Comparison of ENCODE assay signal across 8 cellular contexts in the genomic region with DNA sequence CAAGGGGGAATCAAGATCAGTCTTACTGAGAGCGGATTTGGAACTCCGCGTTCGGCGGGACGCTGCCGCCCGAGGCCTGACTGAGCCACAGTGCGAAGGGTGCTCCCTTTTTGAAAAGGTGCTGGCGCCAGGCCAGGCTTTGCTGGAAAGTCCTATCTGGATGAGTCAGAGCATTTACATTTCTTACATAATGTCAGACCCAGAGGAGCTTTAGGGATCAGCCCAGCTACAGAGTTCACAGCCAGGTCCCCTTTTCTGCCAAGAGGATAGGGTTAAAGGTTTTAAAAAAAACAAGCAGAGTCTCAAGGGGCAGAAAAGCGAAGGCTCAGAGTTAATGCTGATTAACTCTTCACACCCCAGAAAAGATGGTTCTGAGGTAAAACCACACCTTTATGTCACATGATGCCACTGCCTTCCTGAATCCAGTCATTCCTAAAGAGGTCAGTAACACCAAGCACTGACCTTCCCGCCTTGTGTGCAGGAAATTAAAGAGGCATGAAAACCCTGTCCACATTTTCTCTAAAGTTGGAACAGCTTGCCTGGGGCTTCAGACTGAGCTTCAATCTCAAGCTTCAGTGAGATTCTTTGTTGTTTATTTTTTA. TPM values are rescaled to one million over a fixed set of nuclear protein-coding genes. Genes with fewer than 3 reads are reported as not detected.
DNase-seq lines count a peak whose midpoint lies in the region; ATAC-seq and TF ChIP-seq lines count a peak whose summit lies in the region.

No MANE protein-coding gene starts in this region.

- peaks cover 18% of the 10 kb centered on the region for H3K79me2 ChIP-seq in neural progenitor cell (ENCODE audit: low read depth)

- CTCF ChIA-PET in AG04450 (lab: Charles Lee), result interaction anchor here (0.6 to 4.4 kb wide), 5 partner anchors 13 to 727 kb away, joined by 3 to 37 read pairs (median 5); no protein-coding TSS in a partner anchor

- H4K20me1 ChIP-seq in neural progenitor cell (ENCODE audit: low read depth), result peaks cover 65% of the 10 kb centered on the region

- H3F3A ChIP-seq in neural progenitor cell (ENCODE audit: low read depth), result peaks cover 21% of the 10 kb centered on the region

- peak in 1 of 2 donors; percentile 75 for TF ChIP-seq EP300 in tibial nerve (IDR thresholded peaks at IDR 0.05)

- DNase-seq in AG04450 (ENCODE audit: low read depth, low spot score), result peak; percentile 45
- peak; percentile 95 for DNase-seq in NT2/D1 (ENCODE audit: low read depth, low spot score)
- peak; percentile 79 to 82 for DNase-seq in activated T-cell treated with anti-CD3 and anti-CD28 coated beads, Interleukin-2, amount 50 U/mL, for 48 hours
- peak; percentile 89 for DNase-seq in fibroblast of peridontal ligament (ENCODE audit: extremely low read depth)
- DNase-seq in neural progenitor cell (ENCODE audit: low spot score), result no peak
- peak; percentile 89 to 90 for DNase-seq in tibial nerve (ENCODE audit: low spot score in 2 of 2)

- no peaks in the 10 kb centered on the region for H3K36me3 Mint-ChIP-seq in neural progenitor cell

- H3K27me3 Mint-ChIP-seq in neural progenitor cell (ENCODE audit: insufficient read depth, low read depth), result peaks cover 10% of the 10 kb centered on the region

- no peaks in the 10 kb centered on the region for H3K9me3 Mint-ChIP-seq in neural progenitor cell

- H3K4me1 ChIP-seq in NT2/D1 (ENCODE audit: insufficient read depth, insufficient read length) (peaks cover 9% of the 10 kb centered on the region), neural progenitor cell (peaks cover 23% of the 10 kb centered on the region), tibial nerve (peaks cover 0 to 58% (median 19%) of the 10 kb centered on the region in 4 donors)

- H3K27me3 ChIP-seq in AG04450 (ENCODE audit: control insufficient read depth, insufficient read depth, low read length) (no peaks in the 10 kb centered on the region), NT2/D1 (ENCODE audit: insufficient read depth, insufficient read length) (no peaks in the 10 kb centered on the region), neural progenitor cell (peaks cover 19% of the 10 kb centered on the region), tibial nerve (no peaks in the 10 kb centered on the region)

- POLR2A ChIA-PET in AG04450 (lab: Yijun Ruan, JAX), result interaction anchor here (0.8 kb wide), 1 partner anchor 132 kb away, joined by 3 read pairs; no protein-coding TSS in a partner anchor

- peak overlapping the region; percentile 10 for H3K27ac Mint-ChIP-seq in neural progenitor cell

- peak overlapping the region; percentile 52 for H3K4me3 ChIP-seq in AG04450 (ENCODE audit: low read depth, low read length)
- H3K4me3 ChIP-seq in NT2/D1 (ENCODE audit: insufficient read length, low read depth), result peak overlapping the region; percentile 26
- H3K4me3 ChIP-seq in neural progenitor cell, result peak overlapping the region; percentile 36
- H3K4me3 ChIP-seq in tibial nerve, result peak overlapping the region; percentile 34 to 53 (median 43)

- H3K4me3 Mint-ChIP-seq in neural progenitor cell, result peak overlapping the region; percentile 83

- peak; percentile 63 for ATAC-seq in GM18907 (IDR thresholded peaks at IDR 0.05; ENCODE audit: unreplicated experiment)
- peak; percentile 69 for ATAC-seq in HG03378 (IDR thresholded peaks at IDR 0.05; ENCODE audit: unreplicated experiment)

- H3K36me3 ChIP-seq in NT2/D1 (ENCODE audit: insufficient read depth, insufficient read length, low read length), result no peaks in the 10 kb centered on the region
- H3K36me3 ChIP-seq in neural progenitor cell, result no peaks in the 10 kb centered on the region
- H3K36me3 ChIP-seq in tibial nerve, result no peaks in the 10 kb centered on the region

- H3K4me1 Mint-ChIP-seq in neural progenitor cell, result peaks cover 49% of the 10 kb centered on the region

- no peak for TF ChIP-seq CTCF in AG04450 (IDR thresholded peaks at IDR 0.05; ENCODE audit: low read depth, low read length)
- no peak for TF ChIP-seq CTCF in neural progenitor cell (IDR thresholded peaks at IDR 0.05)
- no peak for TF ChIP-seq CTCF in tibial nerve (IDR thresholded peaks at IDR 0.05)

- H3K4me2 ChIP-seq in neural progenitor cell, result peak overlapping the region; percentile 85

- WGBS in tibial nerve, 2 donors, result 3 to 4% methylated on average over 12 of the region's 12 CpGs

- no peaks in the 10 kb centered on the region for H3K9me3 ChIP-seq in AG04450 (ENCODE audit: control insufficient read depth, insufficient read depth, low read length)
- no peaks in the 10 kb centered on the region for H3K9me3 ChIP-seq in NT2/D1 (ENCODE audit: insufficient read depth, low read length)
- H3K9me3 ChIP-seq in neural progenitor cell (ENCODE audit: low read depth), result no peaks in the 10 kb centered on the region
- H3K9me3 ChIP-seq in tibial nerve, result no peaks in the 10 kb centered on the region

- H3K27ac ChIP-seq in AG04450 (ENCODE audit: low read depth, low read length) (peak overlapping the region; percentile 65), neural progenitor cell (no peak overlapping the region), tibial nerve (peak overlapping the region; percentile 79 to 93 (median 90))

- TF ChIP-seq POLR2A in tibial nerve (IDR thresholded peaks at IDR 0.05), result peak in 1 of 2 donors; percentile 55

- H2AFZ ChIP-seq in neural progenitor cell (replicated peaks), result no peak overlapping the region

- peak overlapping the region; percentile 83 for H3K9ac ChIP-seq in NT2/D1 (ENCODE audit: insufficient read length, low read depth)
- H3K9ac ChIP-seq in neural progenitor cell, result no peak overlapping the region

RNA-seq across cellular contexts. Expression of a gene that starts 11.7 kb away (rescaled TPM):
- polyA plus RNA-seq in AG04450 (2011; rRNA removed), result 3.2 and 4.8 TPM in 2 replicates
- polyA minus RNA-seq in AG04450 (2011; rRNA and poly(A)+ RNA removed), result 7.8 and 7.9 TPM in 2 replicates
- 27.3 and 64.6 TPM in 2 replicates for total RNA-seq in neural progenitor cell (ENCODE audit: low replicate concordance)
- total RNA-seq in tibial nerve, result 10 to 100 TPM; 11.7 to 21.4 (median 17.3) TPM

RNA-seq across cellular contexts. Expression of a gene that starts 22.9 kb away (rescaled TPM):
- 22.2 and 25.2 TPM in 2 replicates for polyA plus RNA-seq in AG04450 (2011; rRNA removed)
- 24.5 and 31.0 TPM in 2 replicates for polyA minus RNA-seq in AG04450 (2011; rRNA and poly(A)+ RNA removed)
- 43.7 and 73.8 TPM in 2 replicates for total RNA-seq in neural progenitor cell (ENCODE audit: low replicate concordance)
- 10 to 100 TPM; 11.7 to 34.1 (median 17.6) TPM for total RNA-seq in tibial nerve
